8 cellular contexts compared by ENCODE assay signal in genomic region chr20:18632196-18632789, GRCh38. TPM values are rescaled to one million over a fixed set of nuclear protein-coding genes. Genes with fewer than 3 reads are reported as not detected.
A peak's percentile ranks its signal among the peaks of the same experiment; 100 is the strongest.
DNase-seq lines count a peak whose midpoint lies in the region; ATAC-seq, FAIRE-seq and TF ChIP-seq lines count a peak whose summit lies in the region.

No MANE protein-coding gene starts in this region.

- H3K9me3 ChIP-seq in uterus: no peaks in the 10 kb centered on the region

- H3K27ac ChIP-seq in foreskin keratinocyte (no peak overlapping the region), uterus (peak overlapping the region in 1 of 2 donors; percentile 33)

- H3K36me3 ChIP-seq in H7 (replicated peaks; ENCODE audit: control insufficient read depth, insufficient read depth, low read length) (no peaks in the 10 kb centered on the region; the same call in 1 of the 2 replicates), uterus (no peaks in the 10 kb centered on the region)

- H3K27ac Mint-ChIP-seq in activated T-helper 2 cell treated with anti-CD3 and anti-CD28 coated beads, Interferon-gamma antibody, Interleukin-2, Interleukin-4, amounts not matched to agents 10 μg/mL and 5 μg/mL and 100 μg/mL, durations not matched to agents 14 hours and 24 hours and 36 hours: no peak overlapping the region

- peaks cover 14% of the 10 kb centered on the region for H3K36me3 Mint-ChIP-seq in activated T-helper 2 cell treated with anti-CD3 and anti-CD28 coated beads, Interferon-gamma antibody, Interleukin-2, Interleukin-4, amounts not matched to agents 10 μg/mL and 5 μg/mL and 100 μg/mL, durations not matched to agents 14 hours and 24 hours and 36 hours (ENCODE audit: low read depth)

- H3K4me1 ChIP-seq in foreskin keratinocyte (no peaks in the 10 kb centered on the region), uterus (peaks cover 0 to 13% of the 10 kb centered on the region in 2 donors)

- no peaks in the 10 kb centered on the region for H3K27me3 Mint-ChIP-seq in activated T-helper 2 cell treated with anti-CD3 and anti-CD28 coated beads, Interferon-gamma antibody, Interleukin-2, Interleukin-4, amounts not matched to agents 10 μg/mL and 5 μg/mL and 100 μg/mL, durations not matched to agents 14 hours and 24 hours and 36 hours (ENCODE audit: low read depth)

- H3K4me3 ChIP-seq in H7 (ENCODE audit: insufficient read depth, low read depth, low read length) (no peak overlapping the region), uterus (no peak overlapping the region)

- DNase-seq in H7 (peak; percentile 66), LoVo (ENCODE audit: low spot score) (peak; percentile 43), RKO (ENCODE audit: low spot score) (peak; percentile 61), foreskin keratinocyte (peak in 1 of 2 donors; percentile 18), nucleus accumbens (lab: John Stamatoyannopoulos, UW) (peak in 52 of 56 donors; percentile 5 to 87 (median 56)), uterus (peak; percentile 76 to 79)
- DNase-seq in activated T-helper 2 cell treated with anti-CD3 and anti-CD28 coated beads, Interferon-gamma antibody, Interleukin-2, Interleukin-4, amounts not matched to agents 10 μg/mL and 5 μg/mL and 100 μg/mL, durations not matched to agents 14 hours and 24 hours and 36 hours (ENCODE audit: low spot score): peak; percentile 15

- H3K9me3 Mint-ChIP-seq in activated T-helper 2 cell treated with anti-CD3 and anti-CD28 coated beads, Interferon-gamma antibody, Interleukin-2, Interleukin-4, amounts not matched to agents 10 μg/mL and 5 μg/mL and 100 μg/mL, durations not matched to agents 14 hours and 24 hours and 36 hours: no peaks in the 10 kb centered on the region

- TF ChIP-seq CTCF in foreskin keratinocyte (conservative IDR thresholded peaks at IDR 0.05) (peak; percentile 89), uterus (IDR thresholded peaks at IDR 0.05) (peak; percentile 79 to 94 (median 90))

- H3K4me1 Mint-ChIP-seq in activated T-helper 2 cell treated with anti-CD3 and anti-CD28 coated beads, Interferon-gamma antibody, Interleukin-2, Interleukin-4, amounts not matched to agents 10 μg/mL and 5 μg/mL and 100 μg/mL, durations not matched to agents 14 hours and 24 hours and 36 hours (ENCODE audit: low read depth): peaks cover 3% of the 10 kb centered on the region

- peak; percentile 92 for ATAC-seq in foreskin keratinocyte

- H3K4me3 Mint-ChIP-seq in activated T-helper 2 cell treated with anti-CD3 and anti-CD28 coated beads, Interferon-gamma antibody, Interleukin-2, Interleukin-4, amounts not matched to agents 10 μg/mL and 5 μg/mL and 100 μg/mL, durations not matched to agents 14 hours and 24 hours and 36 hours (ENCODE audit: low read depth): no peak overlapping the region

- H3K27me3 ChIP-seq in H7 (ENCODE audit: control insufficient read depth, insufficient read depth, low read length): no peaks in the 10 kb centered on the region
- H3K27me3 ChIP-seq in foreskin keratinocyte: no peaks in the 10 kb centered on the region
- no peaks in the 10 kb centered on the region for H3K27me3 ChIP-seq in uterus

- intact Hi-C loops in activated T-helper 2 cell treated with anti-CD3 and anti-CD28 coated beads, Interferon-gamma antibody, Interleukin-2, Interleukin-4, amounts not matched to agents 10 μg/mL and 5 μg/mL and 100 μg/mL, durations not matched to agents 14 hours and 24 hours and 36 hours (cut with micrococcal nuclease): no loop called here
- intact Hi-C loops in uterus (cut with DNase I; ENCODE audit: low total_unique reads): no loop called here

- FAIRE-seq in G401.6 (lab: Jason Lieb, UNC): peak; percentile 85

- no peak for TF ChIP-seq POLR2A in uterus (IDR thresholded peaks at IDR 0.05)

RNA-seq across cellular contexts. Expression of gene DTD1, which starts 44.4 kb away (rescaled TPM):
- total RNA-seq in H7 (2014; rRNA removed; shearing (Covaris generic)): 54.2 and 54.8 TPM in 2 replicates
- total RNA-seq in activated T-helper 2 cell treated with anti-CD3 and anti-CD28 coated beads, Interferon-gamma antibody, Interleukin-2, Interleukin-4, amounts not matched to agents 10 μg/mL and 5 μg/mL and 100 μg/mL, durations not matched to agents 14 hours and 24 hours and 36 hours: 49.9 and 50.3 TPM in 2 replicates
- total RNA-seq in foreskin keratinocyte: 82.1 TPM in 2 replicates
- polyA plus RNA-seq in foreskin keratinocyte: 80.8 and 84.0 TPM in 2 replicates
- total RNA-seq in uterus: 10 to 100 TPM; 23.4 to 38.3 (median 30.7) TPM
